Comparison of ENCODE assay signal across 4 cellular contexts in the genomic region with DNA sequence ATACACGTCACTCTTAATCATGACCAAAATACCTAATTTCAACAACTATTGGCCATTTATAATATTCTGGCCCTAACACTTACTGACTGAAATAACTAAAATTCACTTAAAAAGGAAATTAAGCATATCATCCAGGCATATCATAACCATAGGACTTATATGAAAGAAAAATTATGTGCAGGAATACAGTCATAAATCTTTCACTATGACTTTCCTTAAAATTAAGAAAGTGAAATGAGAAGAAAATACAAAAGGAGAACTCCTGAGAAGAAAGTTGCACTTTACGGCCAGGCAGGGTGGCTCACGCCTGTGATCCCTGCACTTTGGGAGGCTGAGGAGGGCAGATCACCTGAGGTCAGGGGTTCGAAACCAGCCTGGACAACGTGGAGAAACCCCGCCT.
TF ChIP-seq lines count a peak whose summit lies in the region.

No MANE protein-coding gene starts in this region.

TF ChIP-seq in SK-N-SH, 30 proteins besides CTCF, POLR2A, EP300 and RAD21:
- TF ChIP-seq GABPA (IDR thresholded peaks at IDR 0.05; ENCODE audit: low read depth) (no peak), RXRA (IDR thresholded peaks at IDR 0.05; ENCODE audit: borderline replicate concordance, low read depth) (no peak), RCOR1 (IDR thresholded peaks at IDR 0.05; ENCODE audit: low read length) (no peak), ELF1 (IDR thresholded peaks at IDR 0.05) (no peak), CHD2 (IDR thresholded peaks at IDR 0.05; ENCODE audit: low read length, partially characterized antibody) (no peak)
- TF ChIP-seq, protein P1, sequence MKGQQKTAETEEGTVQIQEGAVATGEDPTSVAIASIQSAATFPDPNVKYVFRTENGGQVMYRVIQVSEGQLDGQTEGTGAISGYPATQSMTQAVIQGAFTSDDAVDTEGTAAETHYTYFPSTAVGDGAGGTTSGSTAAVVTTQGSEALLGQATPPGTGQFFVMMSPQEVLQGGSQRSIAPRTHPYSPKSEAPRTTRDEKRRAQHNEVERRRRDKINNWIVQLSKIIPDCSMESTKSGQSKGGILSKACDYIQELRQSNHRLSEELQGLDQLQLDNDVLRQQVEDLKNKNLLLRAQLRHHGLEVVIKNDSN (IDR thresholded peaks at IDR 0.05; ENCODE audit: borderline replicate concordance, low read depth) = no peak
- TF ChIP-seq, protein P2, sequence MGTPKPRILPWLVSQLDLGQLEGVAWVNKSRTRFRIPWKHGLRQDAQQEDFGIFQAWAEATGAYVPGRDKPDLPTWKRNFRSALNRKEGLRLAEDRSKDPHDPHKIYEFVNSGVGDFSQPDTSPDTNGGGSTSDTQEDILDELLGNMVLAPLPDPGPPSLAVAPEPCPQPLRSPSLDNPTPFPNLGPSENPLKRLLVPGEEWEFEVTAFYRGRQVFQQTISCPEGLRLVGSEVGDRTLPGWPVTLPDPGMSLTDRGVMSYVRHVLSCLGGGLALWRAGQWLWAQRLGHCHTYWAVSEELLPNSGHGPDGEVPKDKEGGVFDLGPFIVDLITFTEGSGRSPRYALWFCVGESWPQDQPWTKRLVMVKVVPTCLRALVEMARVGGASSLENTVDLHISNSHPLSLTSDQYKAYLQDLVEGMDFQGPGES (IDR thresholded peaks at IDR 0.05; ENCODE audit: low read depth, low read length) = no peak

TF ChIP-seq in SK-N-SH treated with all-trans-retinoic acid at 6 μM for 48 hours, 23 proteins besides CTCF, POLR2A, EP300 and RAD21:
- TF ChIP-seq ZFP3 (CRISPR knock-in tag; IDR thresholded peaks at IDR 0.05) (no peak), ZC3H10 (CRISPR knock-in tag; IDR thresholded peaks at IDR 0.05) (no peak), CSDC2 (CRISPR knock-in tag; IDR thresholded peaks at IDR 0.05) (no peak), ARNTL (CRISPR knock-in tag; IDR thresholded peaks at IDR 0.05; ENCODE audit: borderline replicate concordance, low read depth) (no peak), ESRRG (CRISPR knock-in tag; IDR thresholded peaks at IDR 0.05) (no peak)
TF ChIP-seq in SK-N-SH treated with all-trans-retinoic acid at 6 μM for 48 hours: peak in this region for 0.

TF ChIP-seq in IMR-90, 13 proteins besides CTCF, POLR2A, EP300 and RAD21:
- TF ChIP-seq RCOR1 (IDR thresholded peaks at IDR 0.05; ENCODE audit: insufficient replicate concordance, low read length) (no peak), NFE2L2 (IDR thresholded peaks at IDR 0.05; ENCODE audit: low read depth, low read length) (no peak), CHD1 (IDR thresholded peaks at IDR 0.05; ENCODE audit: low read depth, low read length) (no peak), MAZ (IDR thresholded peaks at IDR 0.05; ENCODE audit: borderline replicate concordance, low read depth, low read length) (no peak), MAFK (IDR thresholded peaks at IDR 0.05; ENCODE audit: low read depth, low read length) (no peak)
- TF ChIP-seq, protein P3, sequence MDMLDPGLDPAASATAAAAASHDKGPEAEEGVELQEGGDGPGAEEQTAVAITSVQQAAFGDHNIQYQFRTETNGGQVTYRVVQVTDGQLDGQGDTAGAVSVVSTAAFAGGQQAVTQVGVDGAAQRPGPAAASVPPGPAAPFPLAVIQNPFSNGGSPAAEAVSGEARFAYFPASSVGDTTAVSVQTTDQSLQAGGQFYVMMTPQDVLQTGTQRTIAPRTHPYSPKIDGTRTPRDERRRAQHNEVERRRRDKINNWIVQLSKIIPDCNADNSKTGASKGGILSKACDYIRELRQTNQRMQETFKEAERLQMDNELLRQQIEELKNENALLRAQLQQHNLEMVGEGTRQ (IDR thresholded peaks at IDR 0.05; ENCODE audit: low read depth, low read length) = no peak

TF ChIP-seq in GM12878, 131 proteins besides CTCF, POLR2A, EP300 and RAD21:
- TF ChIP-seq SRF (IDR thresholded peaks at IDR 0.05; ENCODE audit: low read depth in 2 of 2, low read length in 2 of 2) = no peak
- TF ChIP-seq CHD2 (IDR thresholded peaks at IDR 0.05; ENCODE audit: borderline replicate concordance, low read depth, low read length) = no peak
- TF ChIP-seq ZNF622 (IDR thresholded peaks at IDR 0.05) = no peak
- no peak for TF ChIP-seq CEBPB (IDR thresholded peaks at IDR 0.05; ENCODE audit: borderline replicate concordance in 1 of 2, low read depth in 2 of 2, low read length in 2 of 2)
- TF ChIP-seq BRCA1 (IDR thresholded peaks at IDR 0.05; ENCODE audit: low read depth, low read length) = no peak
- TF ChIP-seq, protein P4, sequence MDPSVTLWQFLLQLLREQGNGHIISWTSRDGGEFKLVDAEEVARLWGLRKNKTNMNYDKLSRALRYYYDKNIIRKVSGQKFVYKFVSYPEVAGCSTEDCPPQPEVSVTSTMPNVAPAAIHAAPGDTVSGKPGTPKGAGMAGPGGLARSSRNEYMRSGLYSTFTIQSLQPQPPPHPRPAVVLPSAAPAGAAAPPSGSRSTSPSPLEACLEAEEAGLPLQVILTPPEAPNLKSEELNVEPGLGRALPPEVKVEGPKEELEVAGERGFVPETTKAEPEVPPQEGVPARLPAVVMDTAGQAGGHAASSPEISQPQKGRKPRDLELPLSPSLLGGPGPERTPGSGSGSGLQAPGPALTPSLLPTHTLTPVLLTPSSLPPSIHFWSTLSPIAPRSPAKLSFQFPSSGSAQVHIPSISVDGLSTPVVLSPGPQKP (IDR thresholded peaks at IDR 0.05; ENCODE audit: low read depth, low read length) = no peak
- TF ChIP-seq NR2C2 (IDR thresholded peaks at IDR 0.05; ENCODE audit: borderline replicate concordance, control insufficient read depth, insufficient read length, low read depth) = no peak
- TF ChIP-seq, protein P5, sequence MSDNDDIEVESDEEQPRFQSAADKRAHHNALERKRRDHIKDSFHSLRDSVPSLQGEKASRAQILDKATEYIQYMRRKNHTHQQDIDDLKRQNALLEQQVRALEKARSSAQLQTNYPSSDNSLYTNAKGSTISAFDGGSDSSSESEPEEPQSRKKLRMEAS (IDR thresholded peaks at IDR 0.05; ENCODE audit: low read depth, low read length) = no peak
- TF ChIP-seq, protein P6, sequence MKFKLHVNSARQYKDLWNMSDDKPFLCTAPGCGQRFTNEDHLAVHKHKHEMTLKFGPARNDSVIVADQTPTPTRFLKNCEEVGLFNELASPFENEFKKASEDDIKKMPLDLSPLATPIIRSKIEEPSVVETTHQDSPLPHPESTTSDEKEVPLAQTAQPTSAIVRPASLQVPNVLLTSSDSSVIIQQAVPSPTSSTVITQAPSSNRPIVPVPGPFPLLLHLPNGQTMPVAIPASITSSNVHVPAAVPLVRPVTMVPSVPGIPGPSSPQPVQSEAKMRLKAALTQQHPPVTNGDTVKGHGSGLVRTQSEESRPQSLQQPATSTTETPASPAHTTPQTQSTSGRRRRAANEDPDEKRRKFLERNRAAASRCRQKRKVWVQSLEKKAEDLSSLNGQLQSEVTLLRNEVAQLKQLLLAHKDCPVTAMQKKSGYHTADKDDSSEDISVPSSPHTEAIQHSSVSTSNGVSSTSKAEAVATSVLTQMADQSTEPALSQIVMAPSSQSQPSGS (IDR thresholded peaks at IDR 0.05; ENCODE audit: low read length) = no peak
- TF ChIP-seq CHD4 (IDR thresholded peaks at IDR 0.05) = no peak
- TF ChIP-seq, protein P7, sequence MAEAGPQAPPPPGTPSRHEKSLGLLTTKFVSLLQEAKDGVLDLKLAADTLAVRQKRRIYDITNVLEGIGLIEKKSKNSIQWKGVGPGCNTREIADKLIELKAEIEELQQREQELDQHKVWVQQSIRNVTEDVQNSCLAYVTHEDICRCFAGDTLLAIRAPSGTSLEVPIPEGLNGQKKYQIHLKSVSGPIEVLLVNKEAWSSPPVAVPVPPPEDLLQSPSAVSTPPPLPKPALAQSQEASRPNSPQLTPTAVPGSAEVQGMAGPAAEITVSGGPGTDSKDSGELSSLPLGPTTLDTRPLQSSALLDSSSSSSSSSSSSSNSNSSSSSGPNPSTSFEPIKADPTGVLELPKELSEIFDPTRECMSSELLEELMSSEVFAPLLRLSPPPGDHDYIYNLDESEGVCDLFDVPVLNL (IDR thresholded peaks at IDR 0.05; ENCODE audit: low read depth, low read length) = no peak
- no peak for TF ChIP-seq CHD1 (IDR thresholded peaks at IDR 0.05; ENCODE audit: low read depth, low read length)
- no peak for TF ChIP-seq BMI1 (IDR thresholded peaks at IDR 0.05; ENCODE audit: borderline replicate concordance)
